Comparison of ENCODE assay signal across 9 cellular contexts in the genomic region with DNA sequence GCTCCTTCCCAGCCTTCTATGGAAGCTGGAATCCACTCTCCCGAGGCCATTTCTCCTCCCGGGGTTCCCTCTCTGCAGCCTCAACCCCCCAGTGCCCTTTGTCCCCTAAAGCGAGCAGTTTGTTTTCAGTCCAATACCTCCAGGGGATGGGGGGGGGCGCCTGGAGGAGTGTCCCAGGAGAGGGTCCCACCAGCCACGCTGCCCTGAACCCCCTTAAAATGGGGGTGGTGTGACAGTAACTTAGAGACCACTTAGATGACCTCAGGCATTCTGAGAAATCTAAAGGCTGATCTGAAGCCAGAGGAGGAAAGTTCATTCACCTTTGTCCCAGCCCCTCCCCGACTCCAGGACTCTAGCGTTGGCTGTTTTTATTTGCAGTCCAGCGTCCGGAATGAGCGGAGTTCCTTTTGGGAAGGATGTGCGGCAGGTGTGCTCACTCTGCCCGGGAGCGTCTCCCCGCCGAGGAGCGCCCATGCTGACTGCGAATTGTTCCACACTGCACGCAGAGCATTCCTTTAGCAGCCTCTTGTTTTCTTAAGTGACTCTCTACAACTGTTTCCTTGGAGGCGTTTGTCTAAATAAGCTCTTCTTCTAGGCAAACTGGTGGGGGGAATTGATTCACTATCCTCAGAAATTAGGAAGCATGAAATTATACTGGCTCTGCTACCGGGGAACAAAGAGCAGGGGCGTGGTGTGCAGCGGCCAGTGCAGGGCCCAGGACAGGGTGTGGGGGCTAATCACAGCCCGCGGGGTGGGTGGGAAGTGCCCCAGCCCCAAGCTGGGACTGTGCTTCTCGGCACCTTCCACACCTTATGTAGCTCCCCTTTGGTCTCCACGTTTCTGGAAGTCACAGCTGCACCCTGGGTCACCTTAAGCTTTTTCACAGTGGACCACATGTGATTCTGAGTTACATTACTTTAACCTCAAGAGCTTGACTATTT. TPM values are rescaled to one million over a fixed set of nuclear protein-coding genes. Genes with fewer than 3 reads are reported as not detected.
DNase-seq lines count a peak whose midpoint lies in the region; ATAC-seq, FAIRE-seq and TF ChIP-seq lines count a peak whose summit lies in the region.
"Had no signal": no experiment of that assay in that cellular context is flagged by ENCODE, and none has a peak within 500 bp of the region (broad histone marks: within the 10 kb centered on the region; RNA-seq: fewer than 3 reads in every experiment).

No MANE protein-coding gene starts in this region.

- H3K27me3 Mint-ChIP-seq in activated CD4-positive, alpha-beta T cell treated with anti-CD3 and anti-CD28 coated beads, Interleukin-2, amount 10 ng/mL, durations not matched to agents 24 days and 14 days: no peaks in the 10 kb centered on the region
- no peaks in the 10 kb centered on the region for H3K27me3 Mint-ChIP-seq in activated naive CD4-positive, alpha-beta T cell treated with anti-CD3 and anti-CD28 coated beads for 36 hours (ENCODE audit: low read depth)

- no peaks in the 10 kb centered on the region for H3K36me3 ChIP-seq in HEK293 (ENCODE audit: control insufficient read depth in 2 of 2, insufficient read depth in 1 of 2, low read length in 2 of 2)
- H3K36me3 ChIP-seq in K562 (ENCODE audit: control insufficient read depth, insufficient read depth, low read length): no peaks in the 10 kb centered on the region
- H3K36me3 ChIP-seq: cardiac muscle cell had no signal

- no peak for TF ChIP-seq POLR2A in K562 (conservative IDR thresholded peaks at IDR 0.05)

- H3K27ac ChIP-seq in HEK293 (ENCODE audit: extremely low read depth, low read depth, low read length): peak overlapping the region; percentile 50; the same call in 1 of the 2 replicates
- no peak overlapping the region for H3K27ac ChIP-seq in K562 (ENCODE audit: extremely low read depth, low read depth, low read length)
- peak overlapping the region in 19 of 21 experiments; percentile 44 to 86 (median 72) for H3K27ac ChIP-seq in skin epidermis
- H3K27ac ChIP-seq: cardiac muscle cell had no signal

- no peak overlapping the region for H3K4me2 ChIP-seq in K562 (ENCODE audit: insufficient read depth, low read length)

- peaks cover 17 to 54% of the 10 kb centered on the region in 2 experiments; a peak in 4 of 5 replicates for H3K27me3 ChIP-seq in K562 (ENCODE audit: control insufficient read depth in 2 of 2, insufficient read depth in 2 of 2, low read length in 2 of 2)
- H3K27me3 ChIP-seq: cardiac muscle cell had no signal

- TF ChIP-seq EP300 in K562 (IDR thresholded peaks at IDR 0.05; ENCODE audit: low read length): no peak

- no peak for TF ChIP-seq RAD21 in K562 (CRISPR knock-in tag; conservative IDR thresholded peaks at IDR 0.05 in 1 of 2, IDR thresholded peaks at IDR 0.05 in 1 of 2)

- H3K4me1 ChIP-seq in HEK293 (ENCODE audit: control insufficient read depth, insufficient read depth, low read length) (peaks cover 15% of the 10 kb centered on the region), K562 (replicated peaks in 1 of 2; ENCODE audit: control insufficient read depth in 2 of 2, insufficient read depth in 2 of 2, low read length in 2 of 2) (peaks cover 16 to 26% of the 10 kb centered on the region in 2 experiments)

- POLR2A ChIA-PET in HEK293 (lab: Yijun Ruan, JAX): interaction anchor here (1.0 kb wide), 1 partner anchor 46 kb away, joined by 4 read pairs; the partner anchor contains the start of gene SYPL1
- POLR2A ChIA-PET in K562 (lab: Yijun Ruan, JAX): no interaction called here

- in situ Hi-C loops in K562 (cut with MboI): no loop called here

- no peaks in the 10 kb centered on the region for H3K79me2 ChIP-seq in K562 (ENCODE audit: control insufficient read depth, insufficient read depth, low read length)

- H3K9ac ChIP-seq in K562 (ENCODE audit: insufficient read depth in 1 of 2, low read depth in 2 of 2, low read length in 2 of 2): peak overlapping the region in 1 of 2 experiments; percentile 42; a peak in 1 of 4 replicates

- H3K9me3 ChIP-seq in HEK293 (ENCODE audit: control insufficient read depth, insufficient read depth, low read depth, low read length) (no peaks in the 10 kb centered on the region), K562 (replicated peaks; ENCODE audit: control insufficient read depth, insufficient read depth, low read depth, low read length) (no peaks in the 10 kb centered on the region)

- DNase-seq in K562 (ENCODE audit: extremely low read depth in 1 of 4, low spot score in 3 of 4): no peak
- peak; percentile 48 for DNase-seq in kidney glomerular epithelial cell (lab: John Stamatoyannopoulos, UW)
- DNase-seq in activated CD4-positive, alpha-beta T cell treated with anti-CD3 and anti-CD28 coated beads, Interleukin-2, amount 10 ng/mL, durations not matched to agents 24 days and 14 days: no peak
- DNase-seq in activated naive CD4-positive, alpha-beta T cell treated with anti-CD3 and anti-CD28 coated beads for 36 hours: no peak

- no peaks in the 10 kb centered on the region for H3K9me3 Mint-ChIP-seq in activated CD4-positive, alpha-beta T cell treated with anti-CD3 and anti-CD28 coated beads, Interleukin-2, amount 10 ng/mL, durations not matched to agents 24 days and 14 days
- H3K9me3 Mint-ChIP-seq in activated naive CD4-positive, alpha-beta T cell treated with anti-CD3 and anti-CD28 coated beads for 36 hours: no peaks in the 10 kb centered on the region

- H2AFZ ChIP-seq in K562 (ENCODE audit: low read depth, low read length): no peak overlapping the region

- no peak overlapping the region for H3K4me3 Mint-ChIP-seq in activated CD4-positive, alpha-beta T cell treated with anti-CD3 and anti-CD28 coated beads, Interleukin-2, amount 10 ng/mL, durations not matched to agents 24 days and 14 days
- no peak overlapping the region for H3K4me3 Mint-ChIP-seq in activated naive CD4-positive, alpha-beta T cell treated with anti-CD3 and anti-CD28 coated beads for 36 hours

- 16% methylated on average over 26 of the region's 26 CpGs for WGBS in K562 (ENCODE audit: insufficient coverage, low coverage, missing lambda C conversion rate)

- H3K9me1 ChIP-seq in K562 (ENCODE audit: control insufficient read depth, insufficient read depth, low read length): peaks cover 7% of the 10 kb centered on the region

- H3K4me3 ChIP-seq in HEK293 (ENCODE audit: low read depth, low read length) (no peak overlapping the region), K562 (no peak overlapping the region), skin epidermis (peak overlapping the region in 3 of 7 experiments; percentile 1 to 30 (median 9))
- H3K4me3 ChIP-seq: cardiac muscle cell had no signal

- H3K4me1 Mint-ChIP-seq in activated CD4-positive, alpha-beta T cell treated with anti-CD3 and anti-CD28 coated beads, Interleukin-2, amount 10 ng/mL, durations not matched to agents 24 days and 14 days: peaks cover 18% of the 10 kb centered on the region
- H3K4me1 Mint-ChIP-seq in activated naive CD4-positive, alpha-beta T cell treated with anti-CD3 and anti-CD28 coated beads for 36 hours (ENCODE audit: low read depth): peaks cover 27% of the 10 kb centered on the region

- no peak overlapping the region for H3K27ac Mint-ChIP-seq in activated CD4-positive, alpha-beta T cell treated with anti-CD3 and anti-CD28 coated beads, Interleukin-2, amount 10 ng/mL, durations not matched to agents 24 days and 14 days
- H3K27ac Mint-ChIP-seq in activated naive CD4-positive, alpha-beta T cell treated with anti-CD3 and anti-CD28 coated beads for 36 hours: no peak overlapping the region

- CTCF ChIA-PET in HEK293 (lab: Yijun Ruan, JAX) (interaction anchor here (0.5 to 1.3 kb wide), 9 partner anchors 88 to 1119 kb away, joined by 3 to 7 read pairs (median 3); no protein-coding TSS in a partner anchor), K562 (lab: Yijun Ruan, JAX; ENCODE audit: low intra/inter-chr PET ratio) (no interaction called here)
- CTCF ChIA-PET in activated naive CD4-positive, alpha-beta T cell treated with anti-CD3 and anti-CD28 coated beads for 36 hours (lab: Charles Lee): interaction anchor here (0.9 to 1.0 kb wide), 2 partner anchors 9 to 88 kb away, joined by 3 to 5 read pairs; no protein-coding TSS in a partner anchor

- H3K36me3 Mint-ChIP-seq in activated CD4-positive, alpha-beta T cell treated with anti-CD3 and anti-CD28 coated beads, Interleukin-2, amount 10 ng/mL, durations not matched to agents 24 days and 14 days (ENCODE audit: low read depth): no peaks in the 10 kb centered on the region
- no peaks in the 10 kb centered on the region for H3K36me3 Mint-ChIP-seq in activated naive CD4-positive, alpha-beta T cell treated with anti-CD3 and anti-CD28 coated beads for 36 hours (ENCODE audit: low read depth)

- BruUV-seq in K562 (replicated peaks; lab: Mats Ljungman, UMichigan): no TSS peak

- intact Hi-C loops in K562 (cut with micrococcal nuclease): no loop called here
- intact Hi-C loops in activated CD4-positive, alpha-beta T cell treated with anti-CD3 and anti-CD28 coated beads, Interleukin-2, amount 10 ng/mL, durations not matched to agents 24 days and 14 days (cut with micrococcal nuclease): no loop called here
- intact Hi-C loops in activated naive CD4-positive, alpha-beta T cell treated with anti-CD3 and anti-CD28 coated beads for 36 hours (cut with micrococcal nuclease): no loop called here

- FAIRE-seq in K562 (lab: Jason Lieb, UNC): no peak

- TF ChIP-seq CTCF in HEK293 (tag by site-specific recombination; IDR thresholded peaks at IDR 0.05): no peak
- no peak for TF ChIP-seq CTCF in K562 (IDR thresholded peaks at IDR 0.05 in 2 of 3, conservative IDR thresholded peaks at IDR 0.05 in 1 of 3; ENCODE audit: insufficient read depth in 2 of 3, low read depth in 1 of 3, low read length in 3 of 3)

- ATAC-seq in K562 (no peak), HG02981 (IDR thresholded peaks at IDR 0.05; ENCODE audit: unreplicated experiment) (no peak), HG03457 (IDR thresholded peaks at IDR 0.05; ENCODE audit: unreplicated experiment) (no peak)

- peaks cover 7% of the 10 kb centered on the region; the same call in 1 of the 2 replicates for H4K20me1 ChIP-seq in K562 (replicated peaks; ENCODE audit: control insufficient read depth, insufficient read depth, low read length)

RNA-seq across cellular contexts. Expression of gene SYPL1, which starts 46.3 kb away (rescaled TPM):
- total RNA-seq in K562 (2011; cell fraction: chromatin; rRNA removed; ENCODE audit: low replicate concordance): 58.3 and 92.7 TPM in 2 replicates
- 54.4 and 68.0 TPM in 2 replicates for total RNA-seq in K562 (2011; cell fraction: nucleolus; rRNA removed)
- 90.3 and 115 TPM in 2 replicates for total RNA-seq in K562 (2011; cell fraction: nucleoplasm; rRNA removed)
- total RNA-seq in K562 (2014; rRNA removed): 23.8 and 25.5 TPM in 2 replicates
- total RNA-seq in K562 (2014; rRNA removed; fragmentation: Illumina TruSeq; extraction: Trizol): 51.3 and 58.3 TPM in 2 replicates
- 45.0 and 47.8 TPM in 2 replicates for total RNA-seq in K562 (2015; rRNA removed; fragmentation: Illumina TruSeq; extraction: Trizol)
- 70.2 and 73.4 TPM in 2 replicates for total RNA-seq in K562 (2021)
- 71.7 and 100 TPM in 2 replicates for polyA plus RNA-seq in K562 (2011; rRNA removed)
- polyA plus RNA-seq in K562 (2011; cell fraction: cytosol; rRNA removed): 41.5 and 68.5 TPM in 2 replicates
- polyA plus RNA-seq in K562 (2011; cell fraction: nucleus; rRNA removed): 15.7 and 22.1 TPM in 2 replicates
- polyA plus RNA-seq in K562 (2012): 94.6 and 111 TPM in 2 replicates
- 71.9 and 81.5 TPM in 2 replicates for polyA plus RNA-seq in K562 (2014; fragmentation: Illumina TruSeq; extraction: Trizol)
- polyA plus RNA-seq in K562 (2014; fragmentation: Nextera tagmentation; extraction: Ambion mirVana): 100 to 1,000 TPM; 171 to 214 TPM
- 53.5 and 54.1 TPM in 2 replicates for polyA plus RNA-seq in K562 (2014; rRNA removed)
- 68.6 and 85.2 TPM in 2 replicates for polyA minus RNA-seq in K562 (2011; rRNA and poly(A)+ RNA removed)
- 27.0 and 38.1 TPM in 2 replicates for polyA minus RNA-seq in K562 (2011; cell fraction: cytosol; rRNA and poly(A)+ RNA removed)
- polyA minus RNA-seq in K562 (2011; cell fraction: nucleus; rRNA and poly(A)+ RNA removed): 14.4 and 20.3 TPM in 2 replicates
- 26.6 and 27.2 TPM in 2 replicates for total RNA-seq in activated CD4-positive, alpha-beta T cell treated with anti-CD3 and anti-CD28 coated beads, Interleukin-2, amount 10 ng/mL, durations not matched to agents 24 days and 14 days
- total RNA-seq in activated naive CD4-positive, alpha-beta T cell treated with anti-CD3 and anti-CD28 coated beads for 36 hours: 10 to 100 TPM; 24.7 to 26.6 TPM
